Comparison of ENCODE assay signal across 1 cellular context in genomic region chr1:33660244-33660643, GRCh38.
TF ChIP-seq lines count a peak whose summit lies in the region.

No MANE protein-coding gene starts in this region.

TF ChIP-seq in HepG2, 621 proteins besides CTCF, POLR2A, EP300 and RAD21 (continued from another document):
- TF ChIP-seq CSRNP2 (CRISPR knock-in tag; conservative IDR thresholded peaks at IDR 0.05; ENCODE audit: low read depth) = no peak
- no peak for TF ChIP-seq RORA (CRISPR knock-in tag; IDR thresholded peaks at IDR 0.05)
- TF ChIP-seq ZFP41 (CRISPR knock-in tag; IDR thresholded peaks at IDR 0.05; ENCODE audit: borderline replicate concordance) = no peak
- no peak for TF ChIP-seq SMAD3 (CRISPR knock-in tag; IDR thresholded peaks at IDR 0.05)
- no peak for TF ChIP-seq ZBTB26 (CRISPR knock-in tag; IDR thresholded peaks at IDR 0.05; ENCODE audit: borderline replicate concordance)
- no peak for TF ChIP-seq MED1 (CRISPR knock-in tag; IDR thresholded peaks at IDR 0.05)
- TF ChIP-seq KLF13 (CRISPR knock-in tag; IDR thresholded peaks at IDR 0.05) = no peak
- no peak for TF ChIP-seq TP53 (CRISPR knock-in tag; conservative IDR thresholded peaks at IDR 0.05)
- no peak for TF ChIP-seq ZNF775 (CRISPR knock-in tag; IDR thresholded peaks at IDR 0.05; ENCODE audit: borderline replicate concordance)
- no peak for TF ChIP-seq ONECUT2 (CRISPR knock-in tag; IDR thresholded peaks at IDR 0.05)
- TF ChIP-seq TARDBP (CRISPR knock-in tag; IDR thresholded peaks at IDR 0.05) = no peak
- TF ChIP-seq SNAI1 (CRISPR knock-in tag; IDR thresholded peaks at IDR 0.05; ENCODE audit: borderline replicate concordance) = no peak
- no peak for TF ChIP-seq NFATC3 (CRISPR knock-in tag; IDR thresholded peaks at IDR 0.05)
- TF ChIP-seq ZMAT3 (CRISPR knock-in tag; conservative IDR thresholded peaks at IDR 0.05) = no peak
- TF ChIP-seq KDM5B (CRISPR knock-in tag; IDR thresholded peaks at IDR 0.05; ENCODE audit: borderline replicate concordance) = no peak
- TF ChIP-seq SMYD3 (CRISPR knock-in tag; IDR thresholded peaks at IDR 0.05) = no peak
